ENCODE assay signal across 1 cellular context in the genomic region with DNA sequence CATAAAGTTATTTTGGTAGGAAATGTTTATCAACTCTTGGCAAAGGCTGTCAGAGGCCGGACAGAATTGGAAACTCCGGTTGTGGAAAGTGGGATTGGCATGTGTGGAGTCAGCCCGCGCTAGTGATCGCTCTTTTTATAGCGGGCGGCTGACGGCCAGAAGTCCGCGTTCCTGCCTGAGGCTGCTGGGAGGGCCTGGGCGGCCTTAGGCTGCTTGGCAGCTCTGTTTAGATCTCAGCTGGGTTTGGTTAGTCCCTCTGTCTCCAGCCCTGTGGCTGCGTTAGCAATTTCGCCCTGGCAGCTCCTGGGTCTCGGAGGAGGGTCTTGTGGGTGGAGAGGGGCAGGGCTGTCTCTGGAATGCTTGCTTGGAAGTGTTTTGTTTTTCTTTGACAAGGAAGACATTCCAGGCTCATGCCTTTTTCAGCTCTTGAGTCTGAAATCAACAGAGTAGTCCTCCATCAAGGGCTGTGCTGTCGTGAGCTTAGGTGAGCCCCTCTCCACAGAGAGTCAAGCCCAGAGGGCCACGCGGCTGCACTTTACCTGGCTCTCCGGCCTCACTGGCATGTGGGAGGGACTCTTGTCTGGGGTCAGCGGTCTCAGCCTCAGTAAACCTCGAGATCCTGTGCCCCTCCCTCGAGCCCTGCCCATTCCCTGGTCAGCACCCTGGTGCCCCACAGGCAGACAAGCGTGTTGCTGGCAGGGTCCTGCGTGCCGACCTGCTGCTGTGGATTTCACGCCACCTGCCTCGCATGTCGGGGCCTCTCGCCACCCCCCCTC.
TF ChIP-seq lines count a peak whose summit lies in the region.

No MANE protein-coding gene starts in this region.

TF ChIP-seq in GM23338, 12 proteins besides CTCF, POLR2A, EP300 and RAD21 (continued from another document):
- TF ChIP-seq ETS1 (IDR thresholded peaks at IDR 0.05) (no peak), ZNF331 (CRISPR knock-in tag; IDR thresholded peaks at IDR 0.05; ENCODE audit: low read depth) (no peak), POLR2AphosphoS5 (IDR thresholded peaks at IDR 0.05; ENCODE audit: low read depth) (no peak), EZH2 (IDR thresholded peaks at IDR 0.05; ENCODE audit: low read depth, unreplicated experiment) (no peak), EZH2phosphoT487 (IDR thresholded peaks at IDR 0.05; ENCODE audit: unreplicated experiment) (no peak), STAT1 (IDR thresholded peaks at IDR 0.05; ENCODE audit: unreplicated experiment) (no peak), CREB1 (CRISPR knock-in tag; IDR thresholded peaks at IDR 0.05; ENCODE audit: low read depth) (no peak), ZNF462 (CRISPR knock-in tag; IDR thresholded peaks at IDR 0.05) (no peak), ZNF114 (CRISPR knock-in tag; IDR thresholded peaks at IDR 0.05) (no peak)
- TF ChIP-seq, protein P1, sequence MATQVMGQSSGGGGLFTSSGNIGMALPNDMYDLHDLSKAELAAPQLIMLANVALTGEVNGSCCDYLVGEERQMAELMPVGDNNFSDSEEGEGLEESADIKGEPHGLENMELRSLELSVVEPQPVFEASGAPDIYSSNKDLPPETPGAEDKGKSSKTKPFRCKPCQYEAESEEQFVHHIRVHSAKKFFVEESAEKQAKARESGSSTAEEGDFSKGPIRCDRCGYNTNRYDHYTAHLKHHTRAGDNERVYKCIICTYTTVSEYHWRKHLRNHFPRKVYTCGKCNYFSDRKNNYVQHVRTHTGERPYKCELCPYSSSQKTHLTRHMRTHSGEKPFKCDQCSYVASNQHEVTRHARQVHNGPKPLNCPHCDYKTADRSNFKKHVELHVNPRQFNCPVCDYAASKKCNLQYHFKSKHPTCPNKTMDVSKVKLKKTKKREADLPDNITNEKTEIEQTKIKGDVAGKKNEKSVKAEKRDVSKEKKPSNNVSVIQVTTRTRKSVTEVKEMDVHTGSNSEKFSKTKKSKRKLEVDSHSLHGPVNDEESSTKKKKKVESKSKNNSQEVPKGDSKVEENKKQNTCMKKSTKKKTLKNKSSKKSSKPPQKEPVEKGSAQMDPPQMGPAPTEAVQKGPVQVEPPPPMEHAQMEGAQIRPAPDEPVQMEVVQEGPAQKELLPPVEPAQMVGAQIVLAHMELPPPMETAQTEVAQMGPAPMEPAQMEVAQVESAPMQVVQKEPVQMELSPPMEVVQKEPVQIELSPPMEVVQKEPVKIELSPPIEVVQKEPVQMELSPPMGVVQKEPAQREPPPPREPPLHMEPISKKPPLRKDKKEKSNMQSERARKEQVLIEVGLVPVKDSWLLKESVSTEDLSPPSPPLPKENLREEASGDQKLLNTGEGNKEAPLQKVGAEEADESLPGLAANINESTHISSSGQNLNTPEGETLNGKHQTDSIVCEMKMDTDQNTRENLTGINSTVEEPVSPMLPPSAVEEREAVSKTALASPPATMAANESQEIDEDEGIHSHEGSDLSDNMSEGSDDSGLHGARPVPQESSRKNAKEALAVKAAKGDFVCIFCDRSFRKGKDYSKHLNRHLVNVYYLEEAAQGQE (IDR thresholded peaks at IDR 0.05; ENCODE audit: unreplicated experiment), result no peak
